In the genomic region with DNA sequence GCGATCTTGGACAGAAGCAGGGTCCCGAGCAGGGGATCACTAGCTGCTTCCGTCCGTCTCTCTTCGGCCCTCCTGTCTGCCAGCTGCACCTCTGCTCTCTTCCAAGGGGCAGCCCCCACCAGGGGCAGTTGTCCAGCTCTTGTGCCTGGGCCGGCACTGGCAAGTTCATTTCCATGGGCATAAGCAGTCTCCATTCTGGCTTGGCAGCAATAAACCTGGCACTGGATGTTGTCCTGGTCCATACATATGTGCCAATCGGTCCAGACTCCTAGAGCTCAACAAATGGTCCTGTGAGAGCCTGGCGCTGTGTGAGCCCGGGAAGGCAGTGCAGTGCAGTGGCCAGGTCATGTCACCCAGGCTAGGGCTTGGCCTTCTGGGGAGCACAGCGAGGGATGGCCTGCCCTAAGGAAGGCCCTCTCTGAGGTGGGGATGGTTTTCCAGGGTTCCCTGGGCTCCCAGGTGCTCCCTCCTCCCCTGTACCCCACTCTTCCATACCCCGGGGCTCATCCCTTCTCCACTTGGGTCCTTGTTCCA, we compare ENCODE assay signal across 25 cellular contexts.
"Had no signal": no experiment of that assay in that cellular context is flagged by ENCODE, and none has a peak within 500 bp of the region (broad histone marks: within the 10 kb centered on the region; RNA-seq: fewer than 3 reads in every experiment).

No MANE protein-coding gene starts in this region.

- H3K27ac ChIP-seq: adrenal gland, ascending aorta, breast epithelium, cardiac muscle cell, colonic mucosa, dorsolateral prefrontal cortex had no signal

- H3K4me3 ChIP-seq: adrenal gland, ascending aorta, breast epithelium, cardiac muscle cell, colonic mucosa, dorsolateral prefrontal cortex had no signal

- H3K4me1 ChIP-seq: adrenal gland, breast epithelium, colonic mucosa had no signal

- H3K9me3 ChIP-seq: adrenal gland, ascending aorta, colonic mucosa had no signal

- FAIRE-seq: frontal cortex had no signal

- DNase-seq: activated CD4-positive, alpha-beta memory T cell treated with anti-CD3 and anti-CD28 coated beads, Interleukin-2, amount 10 ng/mL, durations not matched to agents 7 days and 5 days; activated CD4-positive, alpha-beta T cell treated with anti-CD3 and anti-CD28 coated beads for 1 hour; activated CD4-positive, alpha-beta T cell treated with anti-CD3 and anti-CD28 coated beads for 4 hours; activated CD4-positive, alpha-beta T cell treated with anti-CD3 and anti-CD28 coated beads, Interleukin-2, amount 10 ng/mL, durations not matched to agents 7 days and 5 days; activated CD4-positive, alpha-beta T cell treated with anti-CD3 and anti-CD28 coated beads, Interleukin-2, amount 50 U/mL, for 4 hours; activated CD8-positive, alpha-beta memory T cell treated with anti-CD3 and anti-CD28 coated beads for 24 hours; activated effector memory CD4-positive, alpha-beta T cell treated with Interleukin-2 at 50 U/mL for 16 hours; activated naive CD4-positive, alpha-beta T cell treated with anti-CD3 and anti-CD28 coated beads for 36 hours; activated naive CD8-positive, alpha-beta T cell treated with anti-CD3 and anti-CD28 coated beads for 36 hours; activated naive CD8-positive, alpha-beta T cell treated with anti-CD3 and anti-CD28 coated beads, Interleukin-2, amount 50 U/mL, for 24 hours; activated T-cell treated with anti-CD3 and anti-CD28 coated beads, Interleukin-2, amount 50 U/mL, for 4 hours; adrenal gland; amygdala; central memory CD4-positive, alpha-beta T cell; cerebellar nuclear complex; colonic mucosa; dorsolateral prefrontal cortex; effector memory CD4-positive, alpha-beta T cell; endodermal cell; head of caudate nucleus; T-helper 2 cell had no signal

- H3K27me3 ChIP-seq: adrenal gland, ascending aorta, breast epithelium, cardiac muscle cell, colonic mucosa, dorsolateral prefrontal cortex had no signal

- H3K36me3 ChIP-seq: adrenal gland, ascending aorta, breast epithelium, cardiac muscle cell, colonic mucosa had no signal
